10 cellular contexts compared by ENCODE assay signal in genomic region chr12:103626498-103626897, GRCh38. TPM values are rescaled to one million over a fixed set of nuclear protein-coding genes. Genes with fewer than 3 reads are reported as not detected.
DNase-seq lines count a peak whose midpoint lies in the region; ATAC-seq, FAIRE-seq and TF ChIP-seq lines count a peak whose summit lies in the region.
"Had no signal": no experiment of that assay in that cellular context is flagged by ENCODE, and none has a peak within 500 bp of the region (broad histone marks: within the 10 kb centered on the region; RNA-seq: fewer than 3 reads in every experiment).

No MANE protein-coding gene starts in this region.

- H2AFZ ChIP-seq in endothelial cell of umbilical vein (ENCODE audit: low read depth, low read length) (no peak overlapping the region), neural progenitor cell (replicated peaks) (no peak overlapping the region)

- H3K79me2 ChIP-seq in endothelial cell of umbilical vein (ENCODE audit: control insufficient read depth, insufficient read depth, low read length) (no peaks in the 10 kb centered on the region), neural progenitor cell (ENCODE audit: low read depth) (no peaks in the 10 kb centered on the region)

- no peaks in the 10 kb centered on the region for H3K9me1 ChIP-seq in endothelial cell of umbilical vein (replicated peaks; ENCODE audit: control insufficient read depth, extremely low read depth, insufficient read depth, low read length)

- peaks cover 8% of the 10 kb centered on the region for H3K4me1 Mint-ChIP-seq in neural progenitor cell
- no peaks in the 10 kb centered on the region for H3K4me1 Mint-ChIP-seq in activated CD4-positive, alpha-beta T cell treated with anti-CD3 and anti-CD28 coated beads, Interleukin-2, amount 10 ng/mL, durations not matched to agents 24 days and 14 days

- POLR2A ChIA-PET in endothelial cell of umbilical vein (lab: Charles Lee): no interaction called here

- dilution Hi-C loops in endothelial cell of umbilical vein (cut with MboI; ENCODE audit: extremely low pct_ligation_motif_present, low sequenced_read_pairs): no loop called here

- H3K27ac ChIP-seq in endothelial cell of umbilical vein (ENCODE audit: insufficient read depth, low read depth, low read length) (no peak overlapping the region), neural progenitor cell (no peak overlapping the region)
- H3K27ac ChIP-seq: epithelial cell of prostate, SJCRH30 had no signal

- ATAC-seq in GM21423 (IDR thresholded peaks at IDR 0.05; ENCODE audit: unreplicated experiment) (no peak), GM18867 (IDR thresholded peaks at IDR 0.05; ENCODE audit: unreplicated experiment) (no peak), HG03280 (IDR thresholded peaks at IDR 0.05; ENCODE audit: unreplicated experiment) (no peak)

- H4K20me1 ChIP-seq in endothelial cell of umbilical vein (replicated peaks; ENCODE audit: control insufficient read depth, extremely low read depth, insufficient read depth, low read length): no peaks in the 10 kb centered on the region
- H4K20me1 ChIP-seq in neural progenitor cell (ENCODE audit: low read depth): no peaks in the 10 kb centered on the region

- peaks cover 13% of the 10 kb centered on the region for H3K27me3 Mint-ChIP-seq in neural progenitor cell (ENCODE audit: insufficient read depth, low read depth)
- H3K27me3 Mint-ChIP-seq in activated CD4-positive, alpha-beta T cell treated with anti-CD3 and anti-CD28 coated beads, Interleukin-2, amount 10 ng/mL, durations not matched to agents 24 days and 14 days: no peaks in the 10 kb centered on the region

- CTCF ChIA-PET in endothelial cell of umbilical vein (lab: Charles Lee): no interaction called here

- no peak overlapping the region for H3K4me3 Mint-ChIP-seq in neural progenitor cell
- no peak overlapping the region for H3K4me3 Mint-ChIP-seq in activated CD4-positive, alpha-beta T cell treated with anti-CD3 and anti-CD28 coated beads, Interleukin-2, amount 10 ng/mL, durations not matched to agents 24 days and 14 days

- H3K36me3 ChIP-seq in endothelial cell of umbilical vein (ENCODE audit: control insufficient read depth in 2 of 2, extremely low read depth in 1 of 2, insufficient read depth in 2 of 2, low read length in 2 of 2): no peaks in the 10 kb centered on the region
- H3K36me3 ChIP-seq in neural progenitor cell: no peaks in the 10 kb centered on the region
- H3K36me3 ChIP-seq: SJCRH30 had no signal

- intact Hi-C loops in endothelial cell of umbilical vein (cut with micrococcal nuclease): no loop called here
- intact Hi-C loops in activated CD4-positive, alpha-beta T cell treated with anti-CD3 and anti-CD28 coated beads, Interleukin-2, amount 10 ng/mL, durations not matched to agents 24 days and 14 days (cut with micrococcal nuclease): no loop called here

- H3K4me3 ChIP-seq in endothelial cell of umbilical vein (replicated peaks in 1 of 3; ENCODE audit: insufficient read depth in 1 of 3, low read depth in 1 of 3, low read length in 3 of 3): no peak overlapping the region
- H3K4me3 ChIP-seq in neural progenitor cell: no peak overlapping the region
- H3K4me3 ChIP-seq: SJCRH30 had no signal

- H3K4me2 ChIP-seq in endothelial cell of umbilical vein (ENCODE audit: insufficient read depth, low read length) (no peak overlapping the region), neural progenitor cell (peak overlapping the region; percentile 15)

- no peaks in the 10 kb centered on the region for H3K36me3 Mint-ChIP-seq in neural progenitor cell
- no peaks in the 10 kb centered on the region for H3K36me3 Mint-ChIP-seq in activated CD4-positive, alpha-beta T cell treated with anti-CD3 and anti-CD28 coated beads, Interleukin-2, amount 10 ng/mL, durations not matched to agents 24 days and 14 days (ENCODE audit: low read depth)

- no peak for TF ChIP-seq POLR2A in endothelial cell of umbilical vein (IDR thresholded peaks at IDR 0.05; ENCODE audit: low read depth, low read length)

- H3K9me3 ChIP-seq in endothelial cell of umbilical vein (replicated peaks; ENCODE audit: control insufficient read depth, insufficient read depth, low read length) (no peaks in the 10 kb centered on the region), neural progenitor cell (ENCODE audit: low read depth) (no peaks in the 10 kb centered on the region)
- H3K9me3 ChIP-seq: SJCRH30 had no signal

- H3K4me1 ChIP-seq in endothelial cell of umbilical vein (ENCODE audit: control insufficient read depth, extremely low read depth, insufficient read depth, low read length) (peaks cover 3% of the 10 kb centered on the region), neural progenitor cell (no peaks in the 10 kb centered on the region)
- H3K4me1 ChIP-seq: SJCRH30 had no signal

- DNase-seq in D721Med (ENCODE audit: insufficient read length, low spot score): no peak
- DNase-seq in NCI-H2107 treated with DMSO at 0.1 percent for 48 hours (lab: John Stamatoyannopoulos, UW; ENCODE audit: unreplicated experiment): peak; percentile 76
- DNase-seq in endothelial cell of umbilical vein (ENCODE audit: low read depth, low spot score): peak; percentile 66
- peak; percentile 62 for DNase-seq in neural progenitor cell (ENCODE audit: low spot score)
- no peak for DNase-seq in activated CD4-positive, alpha-beta T cell treated with anti-CD3 and anti-CD28 coated beads, Interleukin-2, amount 10 ng/mL, durations not matched to agents 24 days and 14 days
- DNase-seq: SJCRH30 had no signal

- no peaks in the 10 kb centered on the region for H3K27me3 ChIP-seq in endothelial cell of umbilical vein (ENCODE audit: control insufficient read depth in 2 of 2, insufficient read depth in 2 of 2, low read length in 2 of 2)
- H3K27me3 ChIP-seq in neural progenitor cell: no peaks in the 10 kb centered on the region
- H3K27me3 ChIP-seq: SJCRH30 had no signal

- no peaks in the 10 kb centered on the region for H3K9me3 Mint-ChIP-seq in neural progenitor cell
- no peaks in the 10 kb centered on the region for H3K9me3 Mint-ChIP-seq in activated CD4-positive, alpha-beta T cell treated with anti-CD3 and anti-CD28 coated beads, Interleukin-2, amount 10 ng/mL, durations not matched to agents 24 days and 14 days

- H3K9ac ChIP-seq in endothelial cell of umbilical vein (replicated peaks; ENCODE audit: extremely low read depth, insufficient read depth, low read length) (no peak overlapping the region), neural progenitor cell (no peak overlapping the region)

- no peaks in the 10 kb centered on the region for H3F3A ChIP-seq in neural progenitor cell (ENCODE audit: low read depth)

- peak; percentile 43 for TF ChIP-seq CTCF in D721Med (IDR thresholded peaks at IDR 0.05; ENCODE audit: insufficient read depth, missing control alignments)
- peak in 1 of 2 donors; percentile 6 for TF ChIP-seq CTCF in endothelial cell of umbilical vein (IDR thresholded peaks at IDR 0.05; ENCODE audit: extremely low read depth in 1 of 2, insufficient read depth in 1 of 2, low read depth in 1 of 2, low read length in 2 of 2)
- peak; percentile 41 for TF ChIP-seq CTCF in neural progenitor cell (IDR thresholded peaks at IDR 0.05)

- BruUV-seq in endothelial cell of umbilical vein (replicated peaks; lab: Mats Ljungman, UMichigan): no TSS peak

- FAIRE-seq in D721Med (lab: Jason Lieb, UNC) (no peak), endothelial cell of umbilical vein (lab: Jason Lieb, UNC) (no peak)

- no peak overlapping the region for H3K27ac Mint-ChIP-seq in neural progenitor cell
- H3K27ac Mint-ChIP-seq in activated CD4-positive, alpha-beta T cell treated with anti-CD3 and anti-CD28 coated beads, Interleukin-2, amount 10 ng/mL, durations not matched to agents 24 days and 14 days: no peak overlapping the region

TF ChIP-seq in endothelial cell of umbilical vein, 7 proteins besides CTCF, POLR2A, EP300 and RAD21:
- no peak for TF ChIP-seq POLR2AphosphoS5 (IDR thresholded peaks at IDR 0.05; ENCODE audit: insufficient read depth, low read depth, low read length)
- no peak for TF ChIP-seq JUN (IDR thresholded peaks at IDR 0.05; ENCODE audit: borderline replicate concordance, insufficient read depth, insufficient read length, low read depth)
- no peak for TF ChIP-seq GATA2 (IDR thresholded peaks at IDR 0.05; ENCODE audit: insufficient read depth, insufficient read length, low read depth, low read length)
- no peak for TF ChIP-seq MYC (IDR thresholded peaks at IDR 0.05; ENCODE audit: low read depth, low read length)
- no peak for TF ChIP-seq FOS (IDR thresholded peaks at IDR 0.05; ENCODE audit: borderline replicate concordance, insufficient read depth, low read length)
- TF ChIP-seq MAX (IDR thresholded peaks at IDR 0.05; ENCODE audit: insufficient read depth, insufficient read length): no peak
- TF ChIP-seq EZH2 (IDR thresholded peaks at IDR 0.05; ENCODE audit: borderline replicate concordance, low read depth, low read length, severe bottlenecking): no peak

RNA-seq across cellular contexts. Expression of gene STAB2, which starts 39.4 kb away (rescaled TPM):
- total RNA-seq in endothelial cell of umbilical vein (not detected in 2 replicates), neural progenitor cell (ENCODE audit: low replicate concordance) (not detected in 2 replicates)
- polyA plus RNA-seq in endothelial cell of umbilical vein: 0.01 TPM in 1 of 2 replicates, not detected in the other
- polyA plus RNA-seq in endothelial cell of umbilical vein (2011; cell fraction: cytosol; rRNA removed): 0.01 TPM in 1 of 2 replicates, not detected in the other
- polyA plus RNA-seq in endothelial cell of umbilical vein (2011; cell fraction: nucleus; rRNA removed): 0.06 and 0.07 TPM in 2 replicates
- not detected in 2 replicates for polyA plus RNA-seq in endothelial cell of umbilical vein (2012)
- 0.05 and 0.11 TPM in 2 replicates for polyA minus RNA-seq in endothelial cell of umbilical vein
- polyA minus RNA-seq in endothelial cell of umbilical vein (2011; cell fraction: cytosol; rRNA and poly(A)+ RNA removed): not detected
- polyA minus RNA-seq in endothelial cell of umbilical vein (2011; cell fraction: nucleus; rRNA and poly(A)+ RNA removed): 0.05 and 0.10 TPM in 2 replicates
- not detected in 2 replicates for total RNA-seq in activated CD4-positive, alpha-beta T cell treated with anti-CD3 and anti-CD28 coated beads, Interleukin-2, amount 10 ng/mL, durations not matched to agents 24 days and 14 days

Comparison
In these comparisons a context has a peak if more than half of its experiments do, and no peak if none do; other contexts are left out.
1. DNase-seq: peak in NCI-H2107 treated with DMSO at 0.1 percent for 48 hours (single experiment), endothelial cell of umbilical vein (single experiment) and neural progenitor cell (single experiment); none in D721Med (single experiment) and activated CD4-positive, alpha-beta T cell treated with anti-CD3 and anti-CD28 coated beads, Interleukin-2, amount 10 ng/mL, durations not matched to agents 24 days and 14 days (single experiment).